ENCODE assay signal across 23 cellular contexts in genomic region chr18:61657066-61657732, GRCh38.
"Had no signal": no experiment of that assay in that cellular context is flagged by ENCODE, and none has a peak within 500 bp of the region (broad histone marks: within the 10 kb centered on the region; RNA-seq: fewer than 3 reads in every experiment).

No MANE protein-coding gene starts in this region.

- H3K36me3 ChIP-seq: heart right ventricle, left lung, ovary, right atrium auricular region, right lobe of liver, stomach, thoracic aorta, tibial artery, upper lobe of right lung had no signal

- ATAC-seq: heart right ventricle; left lung; naive thymus-derived CD4-positive, alpha-beta T cell; natural killer cell treated with Interleukin-12 subunit alpha and Interleukin-12 subunit beta and Interleukin-15 and Interleukin-18, amount 100 ng/mL, for 72 hours; stimulated activated naive B cell treated with anti-CD40 and anti-IgM and Interleukin-4, amounts not matched to agents 10 μg/mL and 1 μg/mL and 100 μg/mL, for 72 hours; stimulated activated naive CD8-positive, alpha-beta T cell treated with anti-CD3 and anti-CD28 coated beads, Interleukin-15, Interleukin-2, amounts not matched to agents 100 U/mL and 50 U/mL, for 24 hours; upper lobe of right lung had no signal

- H3K4me3 ChIP-seq: heart right ventricle, hepatocyte, left lung, lung, ovary, right atrium auricular region, right lobe of liver, stomach, thoracic aorta, tibial artery, upper lobe of right lung had no signal

- H3K4me1 ChIP-seq: left lung, right atrium auricular region, tibial artery, upper lobe of right lung had no signal

- H3K27me3 ChIP-seq: hepatocyte, left lung, ovary, right atrium auricular region, right lobe of liver, stomach, tibial artery, upper lobe of right lung had no signal

- H3K27ac ChIP-seq: heart right ventricle, hepatocyte, left lung, ovary, right atrium auricular region, right lobe of liver, stomach, thoracic aorta, tibial artery, upper lobe of right lung had no signal

- DNase-seq: heart right ventricle; islet precursor cell; left lung; mesendoderm; naive thymus-derived CD4-positive, alpha-beta T cell; ovary; right lobe of liver; stimulated activated CD4-positive, alpha-beta T cell treated with anti-CD3 and anti-CD28 coated beads, Interleukin-12 subunit alpha, Interleukin-12 subunit beta, amount 100 ng/mL, for 4 hours; stimulated activated CD4-positive, alpha-beta T cell treated with anti-CD3 and anti-CD28 coated beads, Interleukin-15, amount 100 ng/mL, for 24 hours; stimulated activated CD4-positive, alpha-beta T cell treated with anti-CD3 and anti-CD28 coated beads, Interleukin-2, amount 100 ng/mL, for 24 hours; stimulated activated CD4-positive, alpha-beta T cell treated with anti-CD3 and anti-CD28 coated beads, Interleukin-4, amount 100 ng/mL, for 1 hour; stimulated activated naive B cell treated with anti-CD40 and anti-IgM and Interleukin-4, amounts not matched to agents 10 μg/mL and 1 μg/mL and 100 μg/mL, for 72 hours; stimulated activated naive CD8-positive, alpha-beta T cell treated with anti-CD3 and anti-CD28 coated beads, Interleukin-15, Interleukin-2, amounts not matched to agents 100 U/mL and 50 U/mL, for 24 hours; stomach; tibial artery; trophoblast cell; upper lobe of right lung had no signal

- FAIRE-seq: urothelium cell line had no signal

- H3K9me3 ChIP-seq: heart right ventricle, left lung, ovary, right atrium auricular region, right lobe of liver, thoracic aorta, tibial artery, upper lobe of right lung had no signal
